ENCODE assay signal across 19 cellular contexts in genomic region chr22:39575552-39575825, GRCh38. TPM values are rescaled to one million over a fixed set of nuclear protein-coding genes. Genes with fewer than 3 reads are reported as not detected.
DNase-seq lines count a peak whose midpoint lies in the region; ATAC-seq, FAIRE-seq and TF ChIP-seq lines count a peak whose summit lies in the region.
"Had no signal": no experiment of that assay in that cellular context is flagged by ENCODE, and none has a peak within 500 bp of the region (broad histone marks: within the 10 kb centered on the region; RNA-seq: fewer than 3 reads in every experiment).

No MANE protein-coding gene starts in this region.

- CTCF ChIA-PET in PC-9 (lab: Charles Lee): no interaction called here
- CTCF ChIA-PET in K562 (lab: Yijun Ruan, JAX; ENCODE audit: low intra/inter-chr PET ratio): no interaction called here

- H3K27ac ChIP-seq in PC-9 (no peak overlapping the region), K562 (ENCODE audit: extremely low read depth, low read depth, low read length) (no peak overlapping the region), SJCRH30 (no peak overlapping the region)
- H3K27ac ChIP-seq: 22Rv1, C4-2B, GM23248, HL-60 had no signal

- peak; percentile 49 for FAIRE-seq in K562 (lab: Jason Lieb, UNC)
- FAIRE-seq: GM12878, GM19239 had no signal

- peaks cover 18% of the 10 kb centered on the region for H3K4me1 ChIP-seq in PC-9 (replicated peaks; ENCODE audit: insufficient read depth)
- peaks cover 12 to 27% of the 10 kb centered on the region in 2 experiments; a peak in 4 of 5 replicates for H3K4me1 ChIP-seq in K562 (replicated peaks in 1 of 2; ENCODE audit: control insufficient read depth in 2 of 2, insufficient read depth in 2 of 2, low read length in 2 of 2)
- no peaks in the 10 kb centered on the region for H3K4me1 ChIP-seq in SJCRH30
- H3K4me1 ChIP-seq: HAP-1 had no signal

- no peak for TF ChIP-seq POLR2A in K562 (conservative IDR thresholded peaks at IDR 0.05)

- TF ChIP-seq RAD21 in K562 (CRISPR knock-in tag; conservative IDR thresholded peaks at IDR 0.05 in 1 of 2, IDR thresholded peaks at IDR 0.05 in 1 of 2): no peak

- no peaks in the 10 kb centered on the region for H3K9me1 ChIP-seq in K562 (ENCODE audit: control insufficient read depth, insufficient read depth, low read length)

- POLR2A ChIA-PET in PC-9 (lab: Charles Lee; ENCODE audit: unreplicated experiment) (no interaction called here), K562 (lab: Yijun Ruan, JAX) (interaction anchor here (1.1 kb wide), 1 partner anchor 376 kb away, joined by 5 read pairs; no protein-coding TSS in a partner anchor)

- BruUV-seq in PC-9 (replicated peaks; lab: Mats Ljungman, UMichigan): no TSS peak
- no TSS peak for BruUV-seq in K562 (replicated peaks; lab: Mats Ljungman, UMichigan)

- DNase-seq in NCI-H2227 (lab: John Stamatoyannopoulos, UW; ENCODE audit: unreplicated experiment) (peak; percentile 10), NCI-H2227 treated with DMSO at 0.1 percent for 48 hours (lab: John Stamatoyannopoulos, UW) (no peak), PC-9 (no peak), K562 (ENCODE audit: extremely low read depth in 1 of 4, low spot score in 3 of 4) (no peak), SJCRH30 (no peak), NCI-H1694 treated with DMSO at 0.1 percent for 48 hours (lab: John Stamatoyannopoulos, UW) (no peak)
- DNase-seq: CD4-positive, alpha-beta T cell; DND-41; GM23248; KG1 had no signal

- H4K20me1 ChIP-seq in PC-9 (ENCODE audit: insufficient read depth) (no peaks in the 10 kb centered on the region), K562 (replicated peaks; ENCODE audit: control insufficient read depth, insufficient read depth, low read length) (no peaks in the 10 kb centered on the region)

- no peak overlapping the region for H2AFZ ChIP-seq in PC-9
- no peak overlapping the region for H2AFZ ChIP-seq in K562 (ENCODE audit: low read depth, low read length)
- H2AFZ ChIP-seq: GM23248 had no signal

- H3K27me3 ChIP-seq in PC-9 (ENCODE audit: insufficient read depth, low read depth) (peaks cover 4% of the 10 kb centered on the region; the same call in 1 of the 2 replicates), K562 (ENCODE audit: control insufficient read depth in 2 of 2, insufficient read depth in 2 of 2, low read length in 2 of 2) (no peaks in the 10 kb centered on the region), SJCRH30 (no peaks in the 10 kb centered on the region)

- no peak for ATAC-seq in K562
- no peak for ATAC-seq in GM19452 (IDR thresholded peaks at IDR 0.05; ENCODE audit: unreplicated experiment)
- ATAC-seq: GM12878 had no signal

- H3K9me3 ChIP-seq in PC-9 (ENCODE audit: insufficient read depth, low read depth) (no peaks in the 10 kb centered on the region), K562 (replicated peaks; ENCODE audit: control insufficient read depth, insufficient read depth, low read depth, low read length) (no peaks in the 10 kb centered on the region), SJCRH30 (replicated peaks) (no peaks in the 10 kb centered on the region)
- H3K9me3 ChIP-seq: HAP-1 had no signal

- TF ChIP-seq EP300 in K562 (IDR thresholded peaks at IDR 0.05; ENCODE audit: low read length): no peak

- intact Hi-C loops in PC-9 (cut with micrococcal nuclease; ENCODE audit: unreplicated experiment): loop anchor here (2.0 kb wide), 1 partner anchor 17 kb away; no protein-coding TSS in a partner anchor
- intact Hi-C loops in K562 (cut with micrococcal nuclease): no loop called here

- no peak overlapping the region for H3K9ac ChIP-seq in K562 (ENCODE audit: insufficient read depth in 1 of 2, low read depth in 2 of 2, low read length in 2 of 2)
- H3K9ac ChIP-seq: GM23248 had no signal

- H3K4me2 ChIP-seq in PC-9 (peak overlapping the region; percentile 15), K562 (ENCODE audit: insufficient read depth, low read length) (peak overlapping the region; percentile 21; the same call in 1 of the 2 replicates)

- in situ Hi-C loops in K562 (cut with MboI): no loop called here

- no peaks in the 10 kb centered on the region for H3K36me3 ChIP-seq in PC-9 (ENCODE audit: low read depth)
- no peaks in the 10 kb centered on the region for H3K36me3 ChIP-seq in K562 (ENCODE audit: control insufficient read depth, insufficient read depth, low read length)
- H3K36me3 ChIP-seq in SJCRH30: no peaks in the 10 kb centered on the region
- H3K36me3 ChIP-seq: HAP-1 had no signal

- H3K79me2 ChIP-seq in PC-9 (ENCODE audit: low read depth) (no peaks in the 10 kb centered on the region), K562 (ENCODE audit: control insufficient read depth, insufficient read depth, low read length) (no peaks in the 10 kb centered on the region)

- H3F3A ChIP-seq in PC-9 (ENCODE audit: insufficient read depth, low read depth): 0 out of 2 replicates have a peak, but pooled peaks cover 8% of the 10 kb centered on the region

- 93% methylated on average over 2 of the region's 2 CpGs for WGBS in K562 (ENCODE audit: insufficient coverage, low coverage, missing lambda C conversion rate)

- H3K4me3 ChIP-seq in PC-9 (no peak overlapping the region), K562 (no peak overlapping the region), SJCRH30 (no peak overlapping the region)
- H3K4me3 ChIP-seq: GM12878, GM23248, HAP-1 had no signal

- H3K9me2 ChIP-seq in PC-9 (ENCODE audit: insufficient read depth): no peaks in the 10 kb centered on the region

- TF ChIP-seq CTCF in PC-9 (conservative IDR thresholded peaks at IDR 0.05) (no peak), K562 (IDR thresholded peaks at IDR 0.05 in 2 of 3, conservative IDR thresholded peaks at IDR 0.05 in 1 of 3; ENCODE audit: insufficient read depth in 2 of 3, low read depth in 1 of 3, low read length in 3 of 3) (no peak)

RNA-seq across cellular contexts. Expression of gene CACNA1I, which starts 4.9 kb away (rescaled TPM):
- total RNA-seq in PC-9 (2021) (2.5 and 2.8 TPM in 2 replicates), K562 (2014; rRNA removed) (0.24 and 0.32 TPM in 2 replicates), K562 (2014; rRNA removed; fragmentation: Illumina TruSeq; extraction: Trizol) (0.06 and 0.07 TPM in 2 replicates), K562 (2015; rRNA removed; fragmentation: Illumina TruSeq; extraction: Trizol) (0.11 TPM in 2 replicates), K562 (2021) (0.45 and 0.78 TPM in 2 replicates)
- total RNA-seq in K562 (2011; cell fraction: chromatin; rRNA removed; ENCODE audit: low replicate concordance): 3.5 and 12.7 TPM in 2 replicates
- total RNA-seq in K562 (2011; cell fraction: nucleolus; rRNA removed): 3.9 and 6.0 TPM in 2 replicates
- total RNA-seq in K562 (2011; cell fraction: nucleoplasm; rRNA removed): 3.4 and 3.6 TPM in 2 replicates
- polyA plus RNA-seq in K562 (2011; rRNA removed) (0.22 and 0.79 TPM in 2 replicates), K562 (2014; fragmentation: Illumina TruSeq; extraction: Trizol) (0.30 and 0.31 TPM in 2 replicates), K562 (2014; fragmentation: Nextera tagmentation; extraction: Ambion mirVana) (under 1 TPM in 1 of 2 experiments, not detected in 1; 0.01 TPM), K562 (2014; rRNA removed) (0.31 and 0.41 TPM in 2 replicates)
- 0.13 and 1.0 TPM in 2 replicates for polyA plus RNA-seq in K562 (2011; cell fraction: cytosol; rRNA removed)
- 1.9 and 12.3 TPM in 2 replicates for polyA plus RNA-seq in K562 (2011; cell fraction: nucleus; rRNA removed)
- polyA plus RNA-seq in K562 (2012): 0.56 and 0.90 TPM in 2 replicates
- 0.09 and 0.74 TPM in 2 replicates for polyA minus RNA-seq in K562 (2011; rRNA and poly(A)+ RNA removed)
- 0.27 and 1.0 TPM in 2 replicates for polyA minus RNA-seq in K562 (2011; cell fraction: cytosol; rRNA and poly(A)+ RNA removed)
- 0.56 and 2.4 TPM in 2 replicates for polyA minus RNA-seq in K562 (2011; cell fraction: nucleus; rRNA and poly(A)+ RNA removed)
- total RNA-seq in SJCRH30 (2014; rRNA removed; shearing (Covaris generic)): 0.02 TPM in 1 of 2 replicates, not detected in the other
- total RNA-seq: GM23248, HFFc6, HT1080 had no signal
- polyA plus RNA-seq: GM23248 had no signal

RNA-seq across cellular contexts. Expression of gene RPS19BP1, which starts 42.9 kb away (rescaled TPM):
- total RNA-seq in PC-9 (2021): 60.7 and 94.3 TPM in 2 replicates
- total RNA-seq in K562 (2011; cell fraction: chromatin; rRNA removed; ENCODE audit: low replicate concordance): 27.9 and 59.9 TPM in 2 replicates
- total RNA-seq in K562 (2011; cell fraction: nucleolus; rRNA removed): 57.2 and 59.7 TPM in 2 replicates
- 42.7 and 46.9 TPM in 2 replicates for total RNA-seq in K562 (2011; cell fraction: nucleoplasm; rRNA removed)
- total RNA-seq in K562 (2014; rRNA removed): 223 and 264 TPM in 2 replicates
- 33.0 and 44.9 TPM in 2 replicates for total RNA-seq in K562 (2014; rRNA removed; fragmentation: Illumina TruSeq; extraction: Trizol)
- total RNA-seq in K562 (2015; rRNA removed; fragmentation: Illumina TruSeq; extraction: Trizol): 84.3 and 93.3 TPM in 2 replicates
- total RNA-seq in K562 (2021): 109 and 110 TPM in 2 replicates
- polyA plus RNA-seq in K562 (2011; rRNA removed): 75.6 and 90.4 TPM in 2 replicates
- polyA plus RNA-seq in K562 (2011; cell fraction: cytosol; rRNA removed): 89.9 and 177 TPM in 2 replicates
- 53.3 and 77.5 TPM in 2 replicates for polyA plus RNA-seq in K562 (2011; cell fraction: nucleus; rRNA removed)
- polyA plus RNA-seq in K562 (2012): 85.4 and 89.3 TPM in 2 replicates
- polyA plus RNA-seq in K562 (2014; fragmentation: Illumina TruSeq; extraction: Trizol): 29.0 and 64.7 TPM in 2 replicates
- polyA plus RNA-seq in K562 (2014; fragmentation: Nextera tagmentation; extraction: Ambion mirVana): 1 to 10 TPM; 3.0 to 8.2 TPM
- polyA plus RNA-seq in K562 (2014; rRNA removed): 216 and 229 TPM in 2 replicates
- polyA minus RNA-seq in K562 (2011; rRNA and poly(A)+ RNA removed): 12.0 and 12.6 TPM in 2 replicates
- polyA minus RNA-seq in K562 (2011; cell fraction: cytosol; rRNA and poly(A)+ RNA removed): 14.5 and 18.6 TPM in 2 replicates
- polyA minus RNA-seq in K562 (2011; cell fraction: nucleus; rRNA and poly(A)+ RNA removed): 16.3 and 27.0 TPM in 2 replicates
- total RNA-seq in SJCRH30 (2014; rRNA removed; shearing (Covaris generic)): 48.3 and 66.2 TPM in 2 replicates

RNA-seq across cellular contexts. Expression of gene ATF4, which starts 55.1 kb away (rescaled TPM):
- total RNA-seq in PC-9 (2021): 488 and 588 TPM in 2 replicates
- 183 and 296 TPM in 2 replicates for total RNA-seq in K562 (2011; cell fraction: chromatin; rRNA removed; ENCODE audit: low replicate concordance)
- 255 and 271 TPM in 2 replicates for total RNA-seq in K562 (2011; cell fraction: nucleolus; rRNA removed)
- 227 and 246 TPM in 2 replicates for total RNA-seq in K562 (2011; cell fraction: nucleoplasm; rRNA removed)
- total RNA-seq in K562 (2014; rRNA removed): 311 and 355 TPM in 2 replicates
- total RNA-seq in K562 (2014; rRNA removed; fragmentation: Illumina TruSeq; extraction: Trizol): 320 and 405 TPM in 2 replicates
- 153 and 156 TPM in 2 replicates for total RNA-seq in K562 (2015; rRNA removed; fragmentation: Illumina TruSeq; extraction: Trizol)
- 308 and 361 TPM in 2 replicates for total RNA-seq in K562 (2021)
- polyA plus RNA-seq in K562 (2011; rRNA removed): 669 and 756 TPM in 2 replicates
- polyA plus RNA-seq in K562 (2011; cell fraction: cytosol; rRNA removed): 757 and 998 TPM in 2 replicates
- 651 and 768 TPM in 2 replicates for polyA plus RNA-seq in K562 (2011; cell fraction: nucleus; rRNA removed)
- polyA plus RNA-seq in K562 (2012): 264 and 832 TPM in 2 replicates
- 528 and 598 TPM in 2 replicates for polyA plus RNA-seq in K562 (2014; fragmentation: Illumina TruSeq; extraction: Trizol)
- polyA plus RNA-seq in K562 (2014; fragmentation: Nextera tagmentation; extraction: Ambion mirVana): 100 to 1,000 TPM in 1 of 2 experiments, 10 to 100 TPM in 1; 93.1 to 125 TPM
- polyA plus RNA-seq in K562 (2014; rRNA removed): 638 and 723 TPM in 2 replicates
- 190 and 217 TPM in 2 replicates for polyA minus RNA-seq in K562 (2011; rRNA and poly(A)+ RNA removed)
- polyA minus RNA-seq in K562 (2011; cell fraction: cytosol; rRNA and poly(A)+ RNA removed): 89.9 and 115 TPM in 2 replicates
- 99.2 and 197 TPM in 2 replicates for polyA minus RNA-seq in K562 (2011; cell fraction: nucleus; rRNA and poly(A)+ RNA removed)
- 190 and 238 TPM in 2 replicates for total RNA-seq in SJCRH30 (2014; rRNA removed; shearing (Covaris generic))
